In the genomic region with DNA sequence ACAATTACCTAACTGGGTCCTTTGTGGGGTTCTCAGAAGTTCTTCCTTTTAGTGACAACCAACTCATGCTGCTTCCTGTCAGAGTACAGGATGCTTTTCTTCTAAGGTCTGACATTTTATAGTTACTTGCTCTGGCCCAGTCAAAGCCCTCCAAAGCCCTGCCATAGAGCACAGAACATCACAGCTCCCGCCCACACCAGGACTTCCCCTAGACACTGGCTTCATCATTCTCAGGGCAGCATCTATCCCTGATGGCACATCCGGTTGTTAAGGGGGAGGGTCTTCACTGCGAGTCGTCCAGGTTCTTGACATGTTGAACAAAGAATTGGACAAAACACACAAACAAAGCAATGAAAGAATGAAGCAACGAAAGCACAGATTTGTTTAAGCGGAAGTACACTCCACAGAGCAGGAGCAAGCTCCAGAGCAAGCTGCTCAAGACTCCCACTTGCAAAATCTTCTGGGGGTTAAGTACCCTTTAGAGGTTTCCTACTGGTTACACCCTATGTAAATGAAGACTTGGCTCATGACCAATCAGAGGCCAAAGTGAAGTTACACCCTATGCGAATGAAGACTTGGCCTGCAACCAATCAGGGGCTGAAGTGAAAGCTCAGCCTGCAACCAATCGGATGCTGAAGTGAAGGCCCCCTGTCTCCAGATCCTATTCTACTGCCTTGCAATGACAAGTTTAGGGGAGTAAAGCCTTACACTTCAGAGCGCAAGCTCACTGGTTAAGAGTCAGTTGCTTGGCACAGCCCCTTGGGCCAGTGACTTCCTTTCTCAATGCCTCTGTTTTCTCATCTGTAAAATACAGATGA, we compare ENCODE assay signal across 12 cellular contexts.
DNase-seq lines count a peak whose midpoint lies in the region; ATAC-seq and TF ChIP-seq lines count a peak whose summit lies in the region.
"Had no signal": no experiment of that assay in that cellular context is flagged by ENCODE, and none has a peak within 500 bp of the region (broad histone marks: within the 10 kb centered on the region; RNA-seq: fewer than 3 reads in every experiment).

No MANE protein-coding gene starts in this region.

- H3K27ac Mint-ChIP-seq in MCF 10A (ENCODE audit: low read depth, unreplicated experiment), result no peak overlapping the region
- no peak overlapping the region for H3K27ac Mint-ChIP-seq in type B pancreatic cell

- H3K9me3 Mint-ChIP-seq in MCF 10A (ENCODE audit: unreplicated experiment), result no peaks in the 10 kb centered on the region
- H3K9me3 Mint-ChIP-seq in type B pancreatic cell, result no peaks in the 10 kb centered on the region

- no peak for ATAC-seq in GM19452 (IDR thresholded peaks at IDR 0.05; ENCODE audit: unreplicated experiment)
- ATAC-seq: left ventricle myocardium superior had no signal

- no peaks in the 10 kb centered on the region for H4K20me1 ChIP-seq in mammary epithelial cell (ENCODE audit: insufficient read depth, low read length)

- no peak overlapping the region for H3K27ac ChIP-seq in mammary epithelial cell (ENCODE audit: insufficient read depth, low read depth, low read length)

- peaks cover 18% of the 10 kb centered on the region for H3K79me2 ChIP-seq in mammary epithelial cell (ENCODE audit: insufficient read depth, low read length)

- in situ Hi-C loops in mammary epithelial cell (cut with MboI; ENCODE audit: low sequenced_read_pairs in 2 of 2), result no loop called here

- WGBS in mammary epithelial cell (ENCODE audit: low coverage, missing lambda C conversion rate), result 100% methylated on average over 9 of the region's 9 CpGs

- H3K4me2 ChIP-seq in mammary epithelial cell (ENCODE audit: insufficient read depth, low read depth, low read length), result no peak overlapping the region

- CTCF ChIA-PET in MCF 10A (lab: Yijun Ruan, JAX) (interaction anchor here (0.6 to 0.7 kb wide), 2 partner anchors 60 to 334 kb away, joined by 3 to 6 read pairs; no protein-coding TSS in a partner anchor), mammary epithelial cell (lab: Charles Lee; ENCODE audit: low non-redundant PET) (no interaction called here)

- peak; percentile 1 for DNase-seq in MCF 10A (ENCODE audit: unreplicated experiment)
- DNase-seq in mammary epithelial cell, result no peak
- peak; percentile 59 for DNase-seq in activated naive CD4-positive, alpha-beta T cell treated with Interleukin-2 at 50 U/mL for 16 hours
- DNase-seq in posterior vena cava (ENCODE audit: low spot score), result peak; percentile 26
- peak; percentile 25 for DNase-seq in type B pancreatic cell (ENCODE audit: extremely low spot score, unreplicated experiment)
- DNase-seq in medulla oblongata (ENCODE audit: extremely low spot score), result no peak
- DNase-seq in hypothalamus (lab: John Stamatoyannopoulos, UW), result no peak
- DNase-seq: left ventricle myocardium superior, NCI-H1417, T-helper 9 cell had no signal

- peaks cover 7% of the 10 kb centered on the region for H3K36me3 Mint-ChIP-seq in MCF 10A (ENCODE audit: insufficient read depth, unreplicated experiment)
- peaks cover 28% of the 10 kb centered on the region for H3K36me3 Mint-ChIP-seq in type B pancreatic cell

- H3K9ac ChIP-seq in mammary epithelial cell (ENCODE audit: insufficient read depth, low read length), result no peak overlapping the region

- H3K4me3 ChIP-seq in mammary epithelial cell (replicated peaks in 1 of 3; ENCODE audit: insufficient read depth in 1 of 3, low read depth in 2 of 3, low read length in 3 of 3), result no peak overlapping the region
- H3K4me3 ChIP-seq: A549 had no signal

- H3K27me3 ChIP-seq in mammary epithelial cell (ENCODE audit: insufficient read depth, low read length), result no peaks in the 10 kb centered on the region

- intact Hi-C loops in MCF 10A (cut with micrococcal nuclease), result no loop called here
- intact Hi-C loops in mammary epithelial cell (cut with micrococcal nuclease), result no loop called here
- intact Hi-C loops in posterior vena cava (cut with DNase I), result loop anchor here in 1 of 2 donors (10.0 kb wide), 1 partner anchor 97 kb away; no protein-coding TSS in a partner anchor

- no peak for TF ChIP-seq CTCF in MCF 10A (IDR thresholded peaks at IDR 0.05; ENCODE audit: unreplicated experiment)
- no peak for TF ChIP-seq CTCF in mammary epithelial cell (conservative IDR thresholded peaks at IDR 0.05 in 1 of 2, IDR thresholded peaks at IDR 0.05 in 1 of 2; ENCODE audit: extremely low read depth in 1 of 2, insufficient read depth in 1 of 2, low read depth in 1 of 2, low read length in 2 of 2)
- no peak for TF ChIP-seq CTCF in type B pancreatic cell (conservative IDR thresholded peaks at IDR 0.05)

- no peaks in the 10 kb centered on the region for H3K36me3 ChIP-seq in mammary epithelial cell (ENCODE audit: insufficient read depth, low read length)

- POLR2A ChIA-PET in MCF 10A (lab: Yijun Ruan, JAX), result no interaction called here

- H3K4me3 Mint-ChIP-seq in MCF 10A (ENCODE audit: unreplicated experiment), result no peak overlapping the region
- no peak overlapping the region for H3K4me3 Mint-ChIP-seq in type B pancreatic cell

- dilution Hi-C loops in mammary epithelial cell (cut with HindIII; ENCODE audit: low sequenced_read_pairs), result no loop called here

- H3K27me3 Mint-ChIP-seq in MCF 10A (ENCODE audit: insufficient read depth, unreplicated experiment), result no peaks in the 10 kb centered on the region
- H3K27me3 Mint-ChIP-seq in type B pancreatic cell, result no peaks in the 10 kb centered on the region

- H3K9me3 ChIP-seq in mammary epithelial cell (replicated peaks; ENCODE audit: insufficient read depth, low read length), result no peaks in the 10 kb centered on the region
- H3K9me3 ChIP-seq: A549 had no signal

- BruUV-seq in MCF 10A (replicated peaks; lab: Mats Ljungman, UMichigan) (no TSS peak), mammary epithelial cell (replicated peaks; lab: Mats Ljungman, UMichigan) (no TSS peak)

- peaks cover 3% of the 10 kb centered on the region for H3K4me1 ChIP-seq in mammary epithelial cell (ENCODE audit: insufficient read depth, low read length)

- H3K4me1 Mint-ChIP-seq in MCF 10A (ENCODE audit: insufficient read depth, unreplicated experiment), result peaks cover 8% of the 10 kb centered on the region
- peaks cover 42% of the 10 kb centered on the region for H3K4me1 Mint-ChIP-seq in type B pancreatic cell (ENCODE audit: unreplicated experiment)

- H2AFZ ChIP-seq in mammary epithelial cell (ENCODE audit: low read depth, low read length), result no peak overlapping the region

Comparison
In these comparisons a context has a peak if more than half of its experiments do, and no peak if none do; other contexts are left out.
1. DNase-seq: peak in MCF 10A (single experiment), activated naive CD4-positive, alpha-beta T cell treated with Interleukin-2 at 50 U/mL for 16 hours (single experiment), posterior vena cava (single experiment) and type B pancreatic cell (single experiment); none in mammary epithelial cell (single experiment), medulla oblongata (single experiment) and hypothalamus (0 of 51).